20 cellular contexts compared by ENCODE assay signal in genomic region chr13:21389124-21389523, GRCh38.
"Had no signal": no experiment of that assay in that cellular context is flagged by ENCODE, and none has a peak within 500 bp of the region (broad histone marks: within the 10 kb centered on the region; RNA-seq: fewer than 3 reads in every experiment).

No MANE protein-coding gene starts in this region.

- H3K27me3 Mint-ChIP-seq: memory B cell, naive B cell had no signal

- H3K4me3 ChIP-seq: colonic mucosa, mucosa of descending colon, suprapubic skin, transverse colon, vagina had no signal

- DNase-seq: activated CD4-positive, alpha-beta T cell treated with anti-CD3 and anti-CD28 coated beads, Interleukin-2, amount 50 U/mL, for 4 hours; activated CD8-positive, alpha-beta memory T cell treated with anti-CD3 and anti-CD28 coated beads, Interleukin-2, amount 50 U/mL, for 4 hours; anterior cingulate cortex; brain microvascular endothelial cell; central memory CD4-positive, alpha-beta T cell; colonic mucosa; mucosa of descending colon; naive B cell; nucleus accumbens; posterior cingulate gyrus; retina; stimulated activated CD4-positive, alpha-beta T cell treated with anti-CD3 and anti-CD28 coated beads, Interleukin-1b, Interleukin-23, amount 100 ng/mL, for 48 hours; stimulated activated CD8-positive, alpha-beta memory T cell treated with anti-CD3 and anti-CD28 coated beads, Interleukin-4, amount 100 ng/mL, for 48 hours; stimulated activated naive CD8-positive, alpha-beta T cell treated with anti-CD3 and anti-CD28 coated beads, Interleukin-15, Interleukin-2, amounts not matched to agents 100 U/mL and 50 U/mL, for 24 hours; transverse colon; WERI-Rb-1 had no signal

- H3K4me1 ChIP-seq: colonic mucosa, suprapubic skin, transverse colon, vagina had no signal

- H3K27ac Mint-ChIP-seq: activated T-helper 1 cell treated with anti-CD3 and anti-CD28 coated beads, Interleukin-12 subunit alpha, Interleukin-12 subunit beta, Interleukin-2, Interleukin-4 antibody, amounts not matched to agents 30 ng/mL and 10 ng/mL and 1 ng/mL, durations not matched to agents 14 hours and 24 hours and 36 hours; memory B cell had no signal

- H3K9me3 Mint-ChIP-seq: memory B cell had no signal

- H3K4me1 Mint-ChIP-seq: memory B cell had no signal

- H3K27me3 ChIP-seq: brain microvascular endothelial cell, colonic mucosa, suprapubic skin, transverse colon, vagina had no signal

- H3K4me3 Mint-ChIP-seq: activated T-helper 1 cell treated with anti-CD3 and anti-CD28 coated beads, Interleukin-12 subunit alpha, Interleukin-12 subunit beta, Interleukin-2, Interleukin-4 antibody, amounts not matched to agents 30 ng/mL and 10 ng/mL and 1 ng/mL, durations not matched to agents 14 hours and 24 hours and 36 hours; memory B cell; naive B cell had no signal

- H3K27ac ChIP-seq: brain microvascular endothelial cell, colonic mucosa, suprapubic skin, transverse colon, vagina, WERI-Rb-1 had no signal

- ATAC-seq: mucosa of descending colon; stimulated activated naive CD8-positive, alpha-beta T cell treated with anti-CD3 and anti-CD28 coated beads, Interleukin-15, Interleukin-2, amounts not matched to agents 100 U/mL and 50 U/mL, for 24 hours had no signal

- H3K36me3 ChIP-seq: colonic mucosa had no signal

- H3K9me3 ChIP-seq: colonic mucosa, mucosa of descending colon, suprapubic skin, transverse colon, vagina had no signal
